Comparison of ENCODE assay signal across 1 cellular context in the genomic region with DNA sequence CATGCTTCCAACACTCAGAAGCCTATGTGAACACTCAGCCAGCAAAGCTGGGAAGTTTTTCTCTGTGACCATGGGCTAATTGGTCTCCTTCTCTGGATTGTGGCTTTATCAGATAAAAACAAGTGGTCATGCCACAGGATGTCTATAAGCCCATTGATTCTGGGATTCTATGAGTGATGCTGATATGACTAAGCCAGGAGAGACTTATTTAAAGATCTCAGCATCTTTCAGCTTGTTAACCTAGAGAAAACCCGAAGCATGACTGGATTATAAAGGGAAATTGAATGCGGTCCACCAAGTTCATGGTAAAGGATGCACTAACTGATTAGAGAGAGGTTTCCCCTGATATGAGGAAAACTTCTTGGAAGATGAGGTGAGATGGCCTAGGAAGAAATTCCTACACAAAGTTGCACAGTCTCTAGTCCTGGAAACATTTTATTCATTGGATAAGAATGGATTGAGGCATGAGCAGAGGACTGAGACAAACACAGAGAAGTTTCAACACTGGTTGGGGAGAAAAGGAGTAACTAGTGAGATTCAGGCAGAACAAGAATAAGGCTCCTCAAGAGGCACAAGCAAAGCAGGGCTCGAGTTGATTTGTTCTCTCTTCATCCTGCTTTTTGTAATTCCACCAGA.
TF ChIP-seq lines count a peak whose summit lies in the region.

No MANE protein-coding gene starts in this region.

TF ChIP-seq in A549, 52 proteins besides CTCF, POLR2A, EP300 and RAD21:
- TF ChIP-seq CHD4 (IDR thresholded peaks at IDR 0.05; ENCODE audit: borderline replicate concordance) (no peak), HEYL (CRISPR knock-in tag; IDR thresholded peaks at IDR 0.05) (no peak), TP53 (CRISPR knock-in tag; IDR thresholded peaks at IDR 0.05) (no peak), SREBF2 (IDR thresholded peaks at IDR 0.05) (no peak), POLR2AphosphoS2 (conservative IDR thresholded peaks at IDR 0.05; ENCODE audit: low read length) (no peak), EHMT2 (IDR thresholded peaks at IDR 0.05; ENCODE audit: low read depth) (no peak), MYC (IDR thresholded peaks at IDR 0.05; ENCODE audit: borderline replicate concordance, low read length) (no peak), CBX8 (IDR thresholded peaks at IDR 0.05) (no peak), RARB (CRISPR knock-in tag; IDR thresholded peaks at IDR 0.05) (no peak), RFX5 (IDR thresholded peaks at IDR 0.05) (no peak), ESRRA (IDR thresholded peaks at IDR 0.05; ENCODE audit: borderline replicate concordance, low read length) (no peak)
- TF ChIP-seq, protein P1, sequence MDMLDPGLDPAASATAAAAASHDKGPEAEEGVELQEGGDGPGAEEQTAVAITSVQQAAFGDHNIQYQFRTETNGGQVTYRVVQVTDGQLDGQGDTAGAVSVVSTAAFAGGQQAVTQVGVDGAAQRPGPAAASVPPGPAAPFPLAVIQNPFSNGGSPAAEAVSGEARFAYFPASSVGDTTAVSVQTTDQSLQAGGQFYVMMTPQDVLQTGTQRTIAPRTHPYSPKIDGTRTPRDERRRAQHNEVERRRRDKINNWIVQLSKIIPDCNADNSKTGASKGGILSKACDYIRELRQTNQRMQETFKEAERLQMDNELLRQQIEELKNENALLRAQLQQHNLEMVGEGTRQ (IDR thresholded peaks at IDR 0.05): no peak
- TF ChIP-seq, protein P2, sequence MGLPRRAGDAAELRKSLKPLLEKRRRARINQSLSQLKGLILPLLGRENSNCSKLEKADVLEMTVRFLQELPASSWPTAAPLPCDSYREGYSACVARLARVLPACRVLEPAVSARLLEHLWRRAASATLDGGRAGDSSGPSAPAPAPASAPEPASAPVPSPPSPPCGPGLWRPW (IDR thresholded peaks at IDR 0.05): no peak
- TF ChIP-seq, protein P3, sequence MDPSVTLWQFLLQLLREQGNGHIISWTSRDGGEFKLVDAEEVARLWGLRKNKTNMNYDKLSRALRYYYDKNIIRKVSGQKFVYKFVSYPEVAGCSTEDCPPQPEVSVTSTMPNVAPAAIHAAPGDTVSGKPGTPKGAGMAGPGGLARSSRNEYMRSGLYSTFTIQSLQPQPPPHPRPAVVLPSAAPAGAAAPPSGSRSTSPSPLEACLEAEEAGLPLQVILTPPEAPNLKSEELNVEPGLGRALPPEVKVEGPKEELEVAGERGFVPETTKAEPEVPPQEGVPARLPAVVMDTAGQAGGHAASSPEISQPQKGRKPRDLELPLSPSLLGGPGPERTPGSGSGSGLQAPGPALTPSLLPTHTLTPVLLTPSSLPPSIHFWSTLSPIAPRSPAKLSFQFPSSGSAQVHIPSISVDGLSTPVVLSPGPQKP (IDR thresholded peaks at IDR 0.05; ENCODE audit: low read depth, low read length): no peak
- TF ChIP-seq, protein P4, sequence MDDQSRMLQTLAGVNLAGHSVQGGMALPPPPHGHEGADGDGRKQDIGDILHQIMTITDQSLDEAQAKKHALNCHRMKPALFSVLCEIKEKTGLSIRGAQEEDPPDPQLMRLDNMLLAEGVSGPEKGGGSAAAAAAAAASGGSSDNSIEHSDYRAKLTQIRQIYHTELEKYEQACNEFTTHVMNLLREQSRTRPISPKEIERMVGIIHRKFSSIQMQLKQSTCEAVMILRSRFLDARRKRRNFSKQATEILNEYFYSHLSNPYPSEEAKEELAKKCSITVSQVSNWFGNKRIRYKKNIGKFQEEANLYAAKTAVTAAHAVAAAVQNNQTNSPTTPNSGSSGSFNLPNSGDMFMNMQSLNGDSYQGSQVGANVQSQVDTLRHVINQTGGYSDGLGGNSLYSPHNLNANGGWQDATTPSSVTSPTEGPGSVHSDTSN (IDR thresholded peaks at IDR 0.05): no peak
TF ChIP-seq in A549: peak in this region for 0.
